ENCODE assay signal across 1 cellular context in the genomic region with DNA sequence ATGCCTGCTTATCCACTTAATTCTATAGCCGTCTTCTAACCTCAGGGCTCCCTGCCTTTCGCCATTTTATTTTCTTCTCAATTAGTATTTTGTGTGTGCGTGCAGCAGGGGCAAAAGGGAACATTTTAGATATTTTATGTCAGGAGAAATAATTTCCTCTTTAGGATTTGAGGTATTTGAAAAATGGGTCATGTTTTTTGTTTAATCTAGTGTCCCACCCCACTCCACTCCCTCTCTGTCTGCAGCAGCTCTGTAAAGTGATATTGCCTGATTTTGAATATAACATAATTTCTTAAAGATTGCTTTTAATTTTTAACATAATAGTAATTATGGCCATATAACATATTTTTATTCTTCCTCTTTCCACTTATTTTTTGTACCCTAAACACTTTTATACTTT.
TF ChIP-seq lines count a peak whose summit lies in the region.

No MANE protein-coding gene starts in this region.

TF ChIP-seq in HCT116, 20 proteins besides CTCF, POLR2A, EP300 and RAD21 (continued from another document):
- TF ChIP-seq, protein P1, sequence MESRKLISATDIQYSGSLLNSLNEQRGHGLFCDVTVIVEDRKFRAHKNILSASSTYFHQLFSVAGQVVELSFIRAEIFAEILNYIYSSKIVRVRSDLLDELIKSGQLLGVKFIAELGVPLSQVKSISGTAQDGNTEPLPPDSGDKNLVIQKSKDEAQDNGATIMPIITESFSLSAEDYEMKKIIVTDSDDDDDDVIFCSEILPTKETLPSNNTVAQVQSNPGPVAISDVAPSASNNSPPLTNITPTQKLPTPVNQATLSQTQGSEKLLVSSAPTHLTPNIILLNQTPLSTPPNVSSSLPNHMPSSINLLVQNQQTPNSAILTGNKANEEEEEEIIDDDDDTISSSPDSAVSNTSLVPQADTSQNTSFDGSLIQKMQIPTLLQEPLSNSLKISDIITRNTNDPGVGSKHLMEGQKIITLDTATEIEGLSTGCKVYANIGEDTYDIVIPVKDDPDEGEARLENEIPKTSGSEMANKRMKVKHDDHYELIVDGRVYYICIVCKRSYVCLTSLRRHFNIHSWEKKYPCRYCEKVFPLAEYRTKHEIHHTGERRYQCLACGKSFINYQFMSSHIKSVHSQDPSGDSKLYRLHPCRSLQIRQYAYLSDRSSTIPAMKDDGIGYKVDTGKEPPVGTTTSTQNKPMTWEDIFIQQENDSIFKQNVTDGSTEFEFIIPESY (IDR thresholded peaks at IDR 0.05; ENCODE audit: extremely low read depth, insufficient replicate concordance, low read length) = no peak
- TF ChIP-seq, protein P2, sequence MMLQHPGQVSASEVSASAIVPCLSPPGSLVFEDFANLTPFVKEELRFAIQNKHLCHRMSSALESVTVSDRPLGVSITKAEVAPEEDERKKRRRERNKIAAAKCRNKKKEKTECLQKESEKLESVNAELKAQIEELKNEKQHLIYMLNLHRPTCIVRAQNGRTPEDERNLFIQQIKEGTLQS (IDR thresholded peaks at IDR 0.05) = no peak
- TF ChIP-seq, protein P3, sequence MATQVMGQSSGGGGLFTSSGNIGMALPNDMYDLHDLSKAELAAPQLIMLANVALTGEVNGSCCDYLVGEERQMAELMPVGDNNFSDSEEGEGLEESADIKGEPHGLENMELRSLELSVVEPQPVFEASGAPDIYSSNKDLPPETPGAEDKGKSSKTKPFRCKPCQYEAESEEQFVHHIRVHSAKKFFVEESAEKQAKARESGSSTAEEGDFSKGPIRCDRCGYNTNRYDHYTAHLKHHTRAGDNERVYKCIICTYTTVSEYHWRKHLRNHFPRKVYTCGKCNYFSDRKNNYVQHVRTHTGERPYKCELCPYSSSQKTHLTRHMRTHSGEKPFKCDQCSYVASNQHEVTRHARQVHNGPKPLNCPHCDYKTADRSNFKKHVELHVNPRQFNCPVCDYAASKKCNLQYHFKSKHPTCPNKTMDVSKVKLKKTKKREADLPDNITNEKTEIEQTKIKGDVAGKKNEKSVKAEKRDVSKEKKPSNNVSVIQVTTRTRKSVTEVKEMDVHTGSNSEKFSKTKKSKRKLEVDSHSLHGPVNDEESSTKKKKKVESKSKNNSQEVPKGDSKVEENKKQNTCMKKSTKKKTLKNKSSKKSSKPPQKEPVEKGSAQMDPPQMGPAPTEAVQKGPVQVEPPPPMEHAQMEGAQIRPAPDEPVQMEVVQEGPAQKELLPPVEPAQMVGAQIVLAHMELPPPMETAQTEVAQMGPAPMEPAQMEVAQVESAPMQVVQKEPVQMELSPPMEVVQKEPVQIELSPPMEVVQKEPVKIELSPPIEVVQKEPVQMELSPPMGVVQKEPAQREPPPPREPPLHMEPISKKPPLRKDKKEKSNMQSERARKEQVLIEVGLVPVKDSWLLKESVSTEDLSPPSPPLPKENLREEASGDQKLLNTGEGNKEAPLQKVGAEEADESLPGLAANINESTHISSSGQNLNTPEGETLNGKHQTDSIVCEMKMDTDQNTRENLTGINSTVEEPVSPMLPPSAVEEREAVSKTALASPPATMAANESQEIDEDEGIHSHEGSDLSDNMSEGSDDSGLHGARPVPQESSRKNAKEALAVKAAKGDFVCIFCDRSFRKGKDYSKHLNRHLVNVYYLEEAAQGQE (IDR thresholded peaks at IDR 0.05; ENCODE audit: low read depth) = no peak
- TF ChIP-seq CBX3 (IDR thresholded peaks at IDR 0.05; ENCODE audit: low read depth) (no peak), SP1 (IDR thresholded peaks at IDR 0.05; ENCODE audit: low read depth) (no peak)
